In genomic region chr5:6363454-6364011, GRCh38 we compare ENCODE assay signal across 7 cellular contexts. TPM values are rescaled to one million over a fixed set of nuclear protein-coding genes. Genes with fewer than 3 reads are reported as not detected.
DNase-seq lines count a peak whose midpoint lies in the region; ATAC-seq, FAIRE-seq and TF ChIP-seq lines count a peak whose summit lies in the region.
"Not testable (repeated sequence)": the region's sequence is repeated elsewhere in the genome, so short reads cannot be mapped to it uniquely, and the experiment has no call there.

No MANE protein-coding gene starts in this region.

- H3K27me3 Mint-ChIP-seq in activated CD8-positive, alpha-beta T cell treated with anti-CD3 and anti-CD28 coated beads, Interleukin-2, amount 10 ng/mL, durations not matched to agents 7 days and 5 days (ENCODE audit: low read depth): not testable (repeated sequence)

- BruUV-seq in K562 (replicated peaks; lab: Mats Ljungman, UMichigan): not testable (repeated sequence)

- not testable (repeated sequence) for H3K14ac ChIP-seq in neuronal stem cell (ENCODE audit: low read length)

- FAIRE-seq in A549 (lab: Jason Lieb, UNC); K562 (lab: Jason Lieb, UNC): not testable (repeated sequence)

- in situ Hi-C loops in K562 (cut with MboI): not testable (repeated sequence)

- TF ChIP-seq POLR2A in A549 (IDR thresholded peaks at IDR 0.05; ENCODE audit: low read length); K562 (conservative IDR thresholded peaks at IDR 0.05): not testable (repeated sequence)

- H2AFZ ChIP-seq in K562 (ENCODE audit: low read depth, low read length); neuronal stem cell (ENCODE audit: low read length): not testable (repeated sequence)

- H3K36me3 ChIP-seq in HEK293 (ENCODE audit: control insufficient read depth in 2 of 2, insufficient read depth in 1 of 2, low read length in 2 of 2): peaks cover 11 to 25% of the 10 kb centered on the region in 2 experiments
- not testable (repeated sequence) for H3K36me3 ChIP-seq in K562 (ENCODE audit: control insufficient read depth, insufficient read depth, low read length); neuronal stem cell (replicated peaks in 1 of 2; ENCODE audit: control insufficient read depth in 2 of 2, insufficient read depth in 2 of 2, low read length in 2 of 2)

- not testable (repeated sequence) for TF ChIP-seq RAD21 in A549 (conservative IDR thresholded peaks at IDR 0.05 in 1 of 2, IDR thresholded peaks at IDR 0.05 in 1 of 2); K562 (CRISPR knock-in tag; conservative IDR thresholded peaks at IDR 0.05 in 1 of 2, IDR thresholded peaks at IDR 0.05 in 1 of 2)

- H3K79me1 ChIP-seq in neuronal stem cell (ENCODE audit: low read depth, low read length): not testable (repeated sequence)

- not testable (repeated sequence) for H3K23ac ChIP-seq in neuronal stem cell (ENCODE audit: low read depth, low read length, poor library complexity)

- not testable (repeated sequence) for H3K27ac ChIP-seq in A549; HEK293 (ENCODE audit: extremely low read depth, low read depth, low read length); K562 (ENCODE audit: extremely low read depth, low read depth, low read length); neuronal stem cell (replicated peaks; ENCODE audit: low read length)

- DNase-seq in A549 (ENCODE audit: low read depth in 1 of 2, low spot score in 1 of 2); activated CD8-positive, alpha-beta T cell treated with anti-CD3 and anti-CD28 coated beads, Interleukin-2, amount 10 ng/mL, durations not matched to agents 7 days and 5 days; K562 (ENCODE audit: extremely low read depth in 1 of 4, low spot score in 3 of 4); neuronal stem cell (ENCODE audit: low spot score): not testable (repeated sequence)
- peak; percentile 11 for DNase-seq in left lobe of liver (ENCODE audit: low spot score)
- DNase-seq in stimulated activated CD8-positive, alpha-beta memory T cell treated with anti-CD3 and anti-CD28 coated beads, Interleukin-4, amount 100 ng/mL, for 48 hours: peak; percentile 12

- CTCF ChIA-PET in A549 (lab: Yijun Ruan, JAX); HEK293 (lab: Yijun Ruan, JAX); activated CD8-positive, alpha-beta T cell treated with anti-CD3 and anti-CD28 coated beads, Interleukin-2, amount 10 ng/mL, durations not matched to agents 7 days and 5 days (lab: Charles Lee); K562 (lab: Yijun Ruan, JAX; ENCODE audit: low intra/inter-chr PET ratio): not testable (repeated sequence)

- H2BK12ac ChIP-seq in neuronal stem cell (ENCODE audit: low read length): not testable (repeated sequence)

- not testable (repeated sequence) for H3K4me2 ChIP-seq in A549; K562 (ENCODE audit: insufficient read depth, low read length); neuronal stem cell (ENCODE audit: insufficient read depth, low read length, poor library complexity, severe bottlenecking)

- H2BK15ac ChIP-seq in neuronal stem cell (ENCODE audit: low read length): not testable (repeated sequence)

- not testable (repeated sequence) for H3K4ac ChIP-seq in neuronal stem cell (ENCODE audit: low read length)

- not testable (repeated sequence) for H3K9me3 Mint-ChIP-seq in activated CD8-positive, alpha-beta T cell treated with anti-CD3 and anti-CD28 coated beads, Interleukin-2, amount 10 ng/mL, durations not matched to agents 7 days and 5 days (ENCODE audit: insufficient read depth)

- H2AK5ac ChIP-seq in neuronal stem cell (ENCODE audit: low read depth, low read length): not testable (repeated sequence)

- peak overlapping the region; percentile 15 for H3K18ac ChIP-seq in neuronal stem cell (ENCODE audit: low read length)

- peaks cover 23 to 44% of the 10 kb centered on the region in 2 experiments for H3K27me3 ChIP-seq in K562 (ENCODE audit: control insufficient read depth in 2 of 2, insufficient read depth in 2 of 2, low read length in 2 of 2)
- not testable (repeated sequence) for H3K27me3 ChIP-seq in neuronal stem cell (ENCODE audit: control insufficient read depth in 3 of 3, insufficient read depth in 3 of 3, low read depth in 1 of 3, low read length in 3 of 3)

- H2BK5ac ChIP-seq in neuronal stem cell (ENCODE audit: low read length): not testable (repeated sequence)

- not testable (repeated sequence) for H3K4me1 ChIP-seq in A549; HEK293 (ENCODE audit: control insufficient read depth, insufficient read depth, low read length); K562 (replicated peaks in 1 of 2; ENCODE audit: control insufficient read depth in 2 of 2, insufficient read depth in 2 of 2, low read length in 2 of 2); neuronal stem cell (ENCODE audit: control insufficient read depth in 2 of 2, insufficient read depth in 1 of 2, low read depth in 1 of 2, low read length in 2 of 2)

- not testable (repeated sequence) for ATAC-seq in A549; activated CD8-positive, alpha-beta T cell treated with anti-CD3 and anti-CD28 coated beads, Interleukin-2, amount 10 ng/mL, durations not matched to agents 7 days and 5 days; K562; left lobe of liver

- H3K9ac ChIP-seq in K562 (ENCODE audit: insufficient read depth in 1 of 2, low read depth in 2 of 2, low read length in 2 of 2); neuronal stem cell (ENCODE audit: low read depth, low read length, poor library complexity): not testable (repeated sequence)

- not testable (repeated sequence) for H3K4me3 Mint-ChIP-seq in activated CD8-positive, alpha-beta T cell treated with anti-CD3 and anti-CD28 coated beads, Interleukin-2, amount 10 ng/mL, durations not matched to agents 7 days and 5 days

- H3K9me1 ChIP-seq in K562 (ENCODE audit: control insufficient read depth, insufficient read depth, low read length): not testable (repeated sequence)

- peaks cover 38% of the 10 kb centered on the region for H3K4me1 Mint-ChIP-seq in activated CD8-positive, alpha-beta T cell treated with anti-CD3 and anti-CD28 coated beads, Interleukin-2, amount 10 ng/mL, durations not matched to agents 7 days and 5 days (ENCODE audit: low read depth)

- 69% methylated on average over 4 of the region's 5 CpGs for WGBS in A549 (ENCODE audit: missing lambda C conversion rate)
- 17% methylated on average over 4 of the region's 5 CpGs for WGBS in K562 (ENCODE audit: insufficient coverage, low coverage, missing lambda C conversion rate)
- no CpG with 5 or more reads among the region's 5 CpGs for WGBS in neuronal stem cell (ENCODE audit: extremely low coverage in 2 of 2, insufficient read length in 2 of 2, insufficient replicate concordance in 1 of 2), 2 donors

- POLR2A ChIA-PET in A549 (lab: Yijun Ruan, JAX); HEK293 (lab: Yijun Ruan, JAX): not testable (repeated sequence)
- POLR2A ChIA-PET in activated CD8-positive, alpha-beta T cell treated with anti-CD3 and anti-CD28 coated beads, Interleukin-2, amount 10 ng/mL, durations not matched to agents 7 days and 5 days (lab: Charles Lee): interaction anchor here (1.2 kb wide), 1 partner anchor 15 kb away, joined by 3 read pairs; the partner anchor contains the start of gene MED10
- POLR2A ChIA-PET in K562 (lab: Yijun Ruan, JAX): interaction anchor here (0.6 kb wide), 1 partner anchor 65 kb away, joined by 3 read pairs; no protein-coding TSS in a partner anchor

- H3K79me2 ChIP-seq in K562 (ENCODE audit: control insufficient read depth, insufficient read depth, low read length): not testable (repeated sequence)

- H2BK120ac ChIP-seq in neuronal stem cell (ENCODE audit: low read depth, low read length): not testable (repeated sequence)

- peaks cover 23% of the 10 kb centered on the region for H3K36me3 Mint-ChIP-seq in activated CD8-positive, alpha-beta T cell treated with anti-CD3 and anti-CD28 coated beads, Interleukin-2, amount 10 ng/mL, durations not matched to agents 7 days and 5 days (ENCODE audit: low read depth)

- not testable (repeated sequence) for H3K4me3 ChIP-seq in A549; HEK293 (ENCODE audit: low read depth, low read length); K562; neuronal stem cell (ENCODE audit: low read length in 2 of 2)

- not testable (repeated sequence) for TF ChIP-seq EP300 in A549 (IDR thresholded peaks at IDR 0.05); K562 (IDR thresholded peaks at IDR 0.05; ENCODE audit: low read length)

- H4K91ac ChIP-seq in neuronal stem cell (ENCODE audit: low read depth, low read length, poor library complexity): not testable (repeated sequence)

- H3K27ac Mint-ChIP-seq in activated CD8-positive, alpha-beta T cell treated with anti-CD3 and anti-CD28 coated beads, Interleukin-2, amount 10 ng/mL, durations not matched to agents 7 days and 5 days: peak overlapping the region; percentile 46

- not testable (repeated sequence) for H3K9me3 ChIP-seq in A549; HEK293 (ENCODE audit: control insufficient read depth, insufficient read depth, low read depth, low read length); K562 (replicated peaks; ENCODE audit: control insufficient read depth, insufficient read depth, low read depth, low read length); neuronal stem cell (replicated peaks in 1 of 2; ENCODE audit: control insufficient read depth in 2 of 2, insufficient read depth in 1 of 2, low read depth in 1 of 2, low read length in 2 of 2)

- not testable (repeated sequence) for H4K20me1 ChIP-seq in K562 (replicated peaks; ENCODE audit: control insufficient read depth, insufficient read depth, low read length)

- intact Hi-C loops in K562 (cut with micrococcal nuclease): not testable (repeated sequence)

- H4K8ac ChIP-seq in neuronal stem cell (ENCODE audit: low read depth, low read length): not testable (repeated sequence)

- TF ChIP-seq CTCF in A549 (IDR thresholded peaks at IDR 0.05); HEK293 (tag by site-specific recombination; IDR thresholded peaks at IDR 0.05); K562 (IDR thresholded peaks at IDR 0.05 in 2 of 3, conservative IDR thresholded peaks at IDR 0.05 in 1 of 3; ENCODE audit: insufficient read depth in 2 of 3, low read depth in 1 of 3, low read length in 3 of 3): not testable (repeated sequence)

RNA-seq across cellular contexts. Expression of gene MED10, which starts 14.8 kb away (rescaled TPM):
- polyA plus RNA-seq in A549 (2011; rRNA removed) (40.6 and 59.4 TPM in 2 replicates), A549 (2017; fragmentation: RNase III; extraction: RNeasy Plus Mini Kit Qiagen cat#74134 plus additional on column Dnase treatment) (56.7 to 58.6 TPM (median 57.6 TPM) in 3 replicates), K562 (2011; rRNA removed) (49.9 and 58.8 TPM in 2 replicates), K562 (2014; fragmentation: Illumina TruSeq; extraction: Trizol) (60.6 and 72.2 TPM in 2 replicates), K562 (2014; fragmentation: Nextera tagmentation; extraction: Ambion mirVana) (10 to 100 TPM; 45.0 to 72.5 TPM), K562 (2014; rRNA removed) (78.5 and 83.4 TPM in 2 replicates)
- 74.8 and 80.5 TPM in 2 replicates for polyA plus RNA-seq in A549 (2012; cell fraction: cytosol; rRNA removed)
- polyA plus RNA-seq in A549 (2012; cell fraction: nucleus; rRNA removed): 44.1 and 49.4 TPM in 2 replicates
- polyA minus RNA-seq in A549 (2011; rRNA and poly(A)+ RNA removed): 13.2 and 14.2 TPM in 2 replicates
- 10 to 100 TPM; 49.2 to 51.5 TPM for total RNA-seq in activated CD8-positive, alpha-beta T cell treated with anti-CD3 and anti-CD28 coated beads, Interleukin-2, amount 10 ng/mL, durations not matched to agents 7 days and 5 days
- total RNA-seq in K562 (2011; cell fraction: chromatin; rRNA removed; ENCODE audit: low replicate concordance): 44.1 and 73.3 TPM in 2 replicates
- 38.2 and 47.2 TPM in 2 replicates for total RNA-seq in K562 (2011; cell fraction: nucleolus; rRNA removed)
- 43.8 and 50.4 TPM in 2 replicates for total RNA-seq in K562 (2011; cell fraction: nucleoplasm; rRNA removed)
- total RNA-seq in K562 (2014; rRNA removed) (36.1 and 51.0 TPM in 2 replicates), K562 (2014; rRNA removed; fragmentation: Illumina TruSeq; extraction: Trizol) (23.8 and 25.7 TPM in 2 replicates), K562 (2015; rRNA removed; fragmentation: Illumina TruSeq; extraction: Trizol) (28.4 and 33.6 TPM in 2 replicates), K562 (2021) (52.0 and 62.3 TPM in 2 replicates), left lobe of liver (9.5 TPM)
- polyA plus RNA-seq in K562 (2011; cell fraction: cytosol; rRNA removed): 51.3 and 58.8 TPM in 2 replicates
- 70.4 and 86.1 TPM in 2 replicates for polyA plus RNA-seq in K562 (2011; cell fraction: nucleus; rRNA removed)
- 68.1 and 71.4 TPM in 2 replicates for polyA plus RNA-seq in K562 (2012)
- 18.9 and 20.4 TPM in 2 replicates for polyA minus RNA-seq in K562 (2011; rRNA and poly(A)+ RNA removed)
- 11.6 and 15.7 TPM in 2 replicates for polyA minus RNA-seq in K562 (2011; cell fraction: cytosol; rRNA and poly(A)+ RNA removed)
- 41.7 and 72.9 TPM in 2 replicates for polyA minus RNA-seq in K562 (2011; cell fraction: nucleus; rRNA and poly(A)+ RNA removed)
- polyA plus RNA-seq in neuronal stem cell (2013, experiment 1 of 2): 29.2 TPM
- 30.5 TPM for polyA plus RNA-seq in neuronal stem cell (2013, experiment 2 of 2)
